ENCODE assay signal across 8 cellular contexts in genomic region chr2:233059797-233060499, GRCh38. TPM values are rescaled to one million over a fixed set of nuclear protein-coding genes. Genes with fewer than 3 reads are reported as not detected.
DNase-seq lines count a peak whose midpoint lies in the region; ATAC-seq and TF ChIP-seq lines count a peak whose summit lies in the region.

Gene INPP5D (plus strand): TSS chr2:233060342. CDS start chr2:233060479, 137 bp downstream.

- no peak for TF ChIP-seq CTCF in adrenal gland (IDR thresholded peaks at IDR 0.05)

- DNase-seq in adrenal gland (peak in 6 of 7 donors; percentile 37 to 80 (median 58)), mucosa of gallbladder (ENCODE audit: low spot score) (peak; percentile 66), EL (no peak), cerebellum (ENCODE audit: low spot score) (no peak)

- intact Hi-C loops in T-helper 1 cell treated with Interleukin-12 subunit alpha and Interleukin-12 subunit beta and Interleukin-4 antibody, amounts not matched to agents 30 ng/mL and 1 ng/mL, for 36 hours (cut with micrococcal nuclease) = loop anchor here (1.0 to 5.0 kb wide), 7 partner anchors 16 to 1278 kb away; partner anchors contain the start of genes ATG16L1, EIF4E2, GIGYF2 and PDE6D
- intact Hi-C loops in adrenal gland (cut with DNase I) = loop anchor here in 1 of 2 donors (10.0 kb wide), 1 partner anchor 185 kb away; no protein-coding TSS in a partner anchor

- peak within 1 kb of the TSS in 2 of 4 donors; percentile 25 to 55 for H3K4me3 ChIP-seq in adrenal gland
- H3K4me3 ChIP-seq in subcutaneous abdominal adipose tissue (ENCODE audit: low read depth in 1 of 5, low read length in 5 of 5) = peak within 1 kb of the TSS; percentile 56 to 86 (median 76)

- H3K4me1 ChIP-seq in adrenal gland (replicated peaks in 1 of 2) = no peaks in the 10 kb centered on the region
- H3K4me1 ChIP-seq in subcutaneous abdominal adipose tissue (ENCODE audit: control insufficient read depth in 5 of 5, insufficient read depth in 5 of 5, low read length in 5 of 5) = peaks cover 0 to 60% (median 40%) of the 10 kb centered on the region in 5 donors

- no peaks in the 10 kb centered on the region for H3K9me3 ChIP-seq in adrenal gland (replicated peaks in 1 of 3)
- no peaks in the 10 kb centered on the region for H3K9me3 ChIP-seq in subcutaneous abdominal adipose tissue (ENCODE audit: control insufficient read depth in 5 of 5, low read length in 5 of 5)

- ATAC-seq in GM18867 (IDR thresholded peaks at IDR 0.05; ENCODE audit: unreplicated experiment) (peak; percentile 55), HG03066 (IDR thresholded peaks at IDR 0.05; ENCODE audit: low read depth, unreplicated experiment) (peak; percentile 39)

- no peaks in the 10 kb centered on the region for H3K36me3 ChIP-seq in adrenal gland (replicated peaks in 1 of 2)
- H3K36me3 ChIP-seq in subcutaneous abdominal adipose tissue (ENCODE audit: control insufficient read depth in 5 of 5, insufficient read depth in 5 of 5, low read length in 5 of 5) = no peaks in the 10 kb centered on the region

- H3K27me3 ChIP-seq in adrenal gland = no peaks in the 10 kb centered on the region
- H3K27me3 ChIP-seq in subcutaneous abdominal adipose tissue (ENCODE audit: control insufficient read depth in 5 of 5, insufficient read depth in 4 of 5, low read length in 5 of 5) = peaks cover 0 to 4% (median 0%) of the 10 kb centered on the region in 5 donors

- peak within 1 kb of the TSS in 4 of 5 donors; percentile 40 to 77 (median 66) for H3K9ac ChIP-seq in subcutaneous abdominal adipose tissue (ENCODE audit: low read length in 5 of 5)

- TF ChIP-seq POLR2A in adrenal gland (IDR thresholded peaks at IDR 0.05) = peak; percentile 17 to 37

- WGBS in adrenal gland, 4 donors = 40 to 67% (median 53%) methylated on average over 18 to 26 of the region's 26 CpGs

- H3K27ac ChIP-seq in adrenal gland (peak within 1 kb of the TSS in 4 of 5 donors; percentile 17 to 89 (median 50)), subcutaneous abdominal adipose tissue (ENCODE audit: low read depth, low read length) (peak within 1 kb of the TSS; percentile 65)

RNA-seq across cellular contexts. Expression of gene INPP5D, which starts in this region (rescaled TPM):
- 128 and 141 TPM in 2 replicates for total RNA-seq in T-helper 1 cell treated with Interleukin-12 subunit alpha and Interleukin-12 subunit beta and Interleukin-4 antibody, amounts not matched to agents 30 ng/mL and 1 ng/mL, for 36 hours
- 10 to 100 TPM in 7 of 8 donors, 1 to 10 TPM in 1; 7.1 to 29.4 (median 17.0) TPM for total RNA-seq in adrenal gland
- 10 to 100 TPM in 1 of 3 donors, 1 to 10 TPM in 2; 4.5 to 15.6 (median 5.9) TPM for polyA plus RNA-seq in adrenal gland
- total RNA-seq in mucosa of gallbladder = 30.4 TPM
- 4.9 TPM for total RNA-seq in cerebellum

Comparison
In these comparisons a context has a peak if more than half of its experiments do, and no peak if none do; other contexts are left out.
1. DNase-seq: peak in adrenal gland (6 of 7) and mucosa of gallbladder (single experiment); none in EL (single experiment) and cerebellum (single experiment).